In genomic region chr13:94988654-94989053, GRCh38 we compare ENCODE assay signal across 16 cellular contexts.
DNase-seq lines count a peak whose midpoint lies in the region; ATAC-seq, FAIRE-seq and TF ChIP-seq lines count a peak whose summit lies in the region.
"Had no signal": no experiment of that assay in that cellular context is flagged by ENCODE, and none has a peak within 500 bp of the region (broad histone marks: within the 10 kb centered on the region; RNA-seq: fewer than 3 reads in every experiment).

No MANE protein-coding gene starts in this region.

- no peak for ATAC-seq in HG02623 (IDR thresholded peaks at IDR 0.05; ENCODE audit: unreplicated experiment)

- no peak overlapping the region for H3K4me2 ChIP-seq in endothelial cell of umbilical vein (ENCODE audit: insufficient read depth, low read length)

- no TSS peak for BruUV-seq in endothelial cell of umbilical vein (replicated peaks; lab: Mats Ljungman, UMichigan)

- CTCF ChIA-PET in endothelial cell of umbilical vein (lab: Charles Lee): interaction anchor here (0.6 to 2.4 kb wide), 11 partner anchors 11 to 415 kb away, joined by 3 to 32 read pairs (median 4); no protein-coding TSS in a partner anchor

- no peak overlapping the region for H3K27ac ChIP-seq in endothelial cell of umbilical vein (ENCODE audit: insufficient read depth, low read depth, low read length)
- H3K27ac ChIP-seq in colonic mucosa: no peak overlapping the region
- H3K27ac ChIP-seq: esophagus squamous epithelium, HL-60, SJSA1, stomach had no signal

- peak; percentile 46 for FAIRE-seq in endothelial cell of umbilical vein (lab: Jason Lieb, UNC)
- FAIRE-seq: GM18507 had no signal

- H2AFZ ChIP-seq in endothelial cell of umbilical vein (ENCODE audit: low read depth, low read length): no peak overlapping the region

- H3K9me3 ChIP-seq in endothelial cell of umbilical vein (replicated peaks; ENCODE audit: control insufficient read depth, insufficient read depth, low read length) (no peaks in the 10 kb centered on the region), colonic mucosa (no peaks in the 10 kb centered on the region)
- H3K9me3 ChIP-seq: esophagus squamous epithelium, SJSA1, stomach had no signal

- no peak overlapping the region for H3K4me3 ChIP-seq in H7 (ENCODE audit: insufficient read depth, low read depth, low read length)
- no peak overlapping the region for H3K4me3 ChIP-seq in endothelial cell of umbilical vein (replicated peaks in 1 of 3; ENCODE audit: insufficient read depth in 1 of 3, low read depth in 1 of 3, low read length in 3 of 3)
- no peak overlapping the region for H3K4me3 ChIP-seq in colonic mucosa
- H3K4me3 ChIP-seq: esophagus squamous epithelium, SJSA1, stomach had no signal

- intact Hi-C loops in endothelial cell of umbilical vein (cut with micrococcal nuclease): loop anchor here (1.0 kb wide), 1 partner anchor 168 kb away; no protein-coding TSS in a partner anchor
- intact Hi-C loops in colonic mucosa (cut with DNase I): no loop called here

- POLR2A ChIA-PET in endothelial cell of umbilical vein (lab: Charles Lee): interaction anchor here (1.1 kb wide), 1 partner anchor 166 kb away, joined by 3 read pairs; no protein-coding TSS in a partner anchor

- H3K27me3 ChIP-seq in H7 (ENCODE audit: control insufficient read depth, insufficient read depth, low read length) (no peaks in the 10 kb centered on the region), endothelial cell of umbilical vein (ENCODE audit: control insufficient read depth in 2 of 2, insufficient read depth in 2 of 2, low read length in 2 of 2) (peaks cover 20 to 40% of the 10 kb centered on the region in 2 experiments), colonic mucosa (no peaks in the 10 kb centered on the region)
- H3K27me3 ChIP-seq: esophagus squamous epithelium, SJSA1 had no signal

- H4K20me1 ChIP-seq in endothelial cell of umbilical vein (replicated peaks; ENCODE audit: control insufficient read depth, extremely low read depth, insufficient read depth, low read length): no peaks in the 10 kb centered on the region

- dilution Hi-C loops in endothelial cell of umbilical vein (cut with MboI; ENCODE audit: extremely low pct_ligation_motif_present, low sequenced_read_pairs): no loop called here

- TF ChIP-seq POLR2A in endothelial cell of umbilical vein (IDR thresholded peaks at IDR 0.05; ENCODE audit: low read depth, low read length): no peak

- peak; percentile 35 for DNase-seq in COLO668 (lab: John Stamatoyannopoulos, UW; ENCODE audit: unreplicated experiment)
- DNase-seq in H7: peak; percentile 23
- peak; percentile 36 for DNase-seq in OCI-M1 (lab: John Stamatoyannopoulos, UW)
- DNase-seq in endothelial cell of umbilical vein (ENCODE audit: low read depth, low spot score): peak; percentile 13
- DNase-seq in colonic mucosa: no peak
- DNase-seq in NCI-H774 (lab: John Stamatoyannopoulos, UW): no peak
- no peak for DNase-seq in NCI-H2107 treated with DMSO at 0.1 percent for 48 hours (lab: John Stamatoyannopoulos, UW; ENCODE audit: unreplicated experiment)
- DNase-seq: activated CD8-positive, alpha-beta memory T cell treated with anti-CD3 and anti-CD28 coated beads, Interleukin-2, amount 50 U/mL, for 4 hours; CD4-positive, alpha-beta T cell; esophagus squamous epithelium; GF-D8; stomach had no signal

- H3K36me3 ChIP-seq in H7 (replicated peaks; ENCODE audit: control insufficient read depth, insufficient read depth, low read length): no peaks in the 10 kb centered on the region
- no peaks in the 10 kb centered on the region for H3K36me3 ChIP-seq in endothelial cell of umbilical vein (ENCODE audit: control insufficient read depth in 2 of 2, extremely low read depth in 1 of 2, insufficient read depth in 2 of 2, low read length in 2 of 2)
- H3K36me3 ChIP-seq in colonic mucosa: no peaks in the 10 kb centered on the region
- H3K36me3 ChIP-seq: esophagus squamous epithelium, SJSA1, stomach had no signal

- TF ChIP-seq CTCF in endothelial cell of umbilical vein (IDR thresholded peaks at IDR 0.05; ENCODE audit: extremely low read depth in 1 of 2, insufficient read depth in 1 of 2, low read depth in 1 of 2, low read length in 2 of 2) (peak in 1 of 2 donors; percentile 14), colonic mucosa (IDR thresholded peaks at IDR 0.05) (no peak)

- H3K4me1 ChIP-seq in endothelial cell of umbilical vein (ENCODE audit: control insufficient read depth, extremely low read depth, insufficient read depth, low read length): no peaks in the 10 kb centered on the region
- no peaks in the 10 kb centered on the region for H3K4me1 ChIP-seq in colonic mucosa
- H3K4me1 ChIP-seq: esophagus squamous epithelium, SJSA1, stomach had no signal

- no peaks in the 10 kb centered on the region for H3K79me2 ChIP-seq in endothelial cell of umbilical vein (ENCODE audit: control insufficient read depth, insufficient read depth, low read length)

- H3K9me1 ChIP-seq in endothelial cell of umbilical vein (replicated peaks; ENCODE audit: control insufficient read depth, extremely low read depth, insufficient read depth, low read length): no peaks in the 10 kb centered on the region

- H3K9ac ChIP-seq in endothelial cell of umbilical vein (replicated peaks; ENCODE audit: extremely low read depth, insufficient read depth, low read length): no peak overlapping the region
- H3K9ac ChIP-seq in colonic mucosa (ENCODE audit: low read depth in 2 of 2, low read length in 2 of 2): no peak overlapping the region

TF ChIP-seq in endothelial cell of umbilical vein, 7 proteins besides CTCF, POLR2A, EP300 and RAD21:
- TF ChIP-seq EZH2 (IDR thresholded peaks at IDR 0.05; ENCODE audit: borderline replicate concordance, low read depth, low read length, severe bottlenecking) (no peak), MYC (IDR thresholded peaks at IDR 0.05; ENCODE audit: low read depth, low read length) (no peak), JUN (IDR thresholded peaks at IDR 0.05; ENCODE audit: borderline replicate concordance, insufficient read depth, insufficient read length, low read depth) (no peak), POLR2AphosphoS5 (IDR thresholded peaks at IDR 0.05; ENCODE audit: insufficient read depth, low read depth, low read length) (no peak), MAX (IDR thresholded peaks at IDR 0.05; ENCODE audit: insufficient read depth, insufficient read length) (no peak), FOS (IDR thresholded peaks at IDR 0.05; ENCODE audit: borderline replicate concordance, insufficient read depth, low read length) (no peak), GATA2 (IDR thresholded peaks at IDR 0.05; ENCODE audit: insufficient read depth, insufficient read length, low read depth, low read length) (no peak)

Comparison
In these comparisons a context has a peak if more than half of its experiments do, and no peak if none do; other contexts are left out.
1. DNase-seq: peak in COLO668 (single experiment), H7 (single experiment), OCI-M1 (single experiment) and endothelial cell of umbilical vein (single experiment); none in colonic mucosa (single experiment), NCI-H774 (single experiment) and NCI-H2107 treated with DMSO at 0.1 percent for 48 hours (single experiment).